8 cellular contexts compared by ENCODE assay signal in the genomic region with DNA sequence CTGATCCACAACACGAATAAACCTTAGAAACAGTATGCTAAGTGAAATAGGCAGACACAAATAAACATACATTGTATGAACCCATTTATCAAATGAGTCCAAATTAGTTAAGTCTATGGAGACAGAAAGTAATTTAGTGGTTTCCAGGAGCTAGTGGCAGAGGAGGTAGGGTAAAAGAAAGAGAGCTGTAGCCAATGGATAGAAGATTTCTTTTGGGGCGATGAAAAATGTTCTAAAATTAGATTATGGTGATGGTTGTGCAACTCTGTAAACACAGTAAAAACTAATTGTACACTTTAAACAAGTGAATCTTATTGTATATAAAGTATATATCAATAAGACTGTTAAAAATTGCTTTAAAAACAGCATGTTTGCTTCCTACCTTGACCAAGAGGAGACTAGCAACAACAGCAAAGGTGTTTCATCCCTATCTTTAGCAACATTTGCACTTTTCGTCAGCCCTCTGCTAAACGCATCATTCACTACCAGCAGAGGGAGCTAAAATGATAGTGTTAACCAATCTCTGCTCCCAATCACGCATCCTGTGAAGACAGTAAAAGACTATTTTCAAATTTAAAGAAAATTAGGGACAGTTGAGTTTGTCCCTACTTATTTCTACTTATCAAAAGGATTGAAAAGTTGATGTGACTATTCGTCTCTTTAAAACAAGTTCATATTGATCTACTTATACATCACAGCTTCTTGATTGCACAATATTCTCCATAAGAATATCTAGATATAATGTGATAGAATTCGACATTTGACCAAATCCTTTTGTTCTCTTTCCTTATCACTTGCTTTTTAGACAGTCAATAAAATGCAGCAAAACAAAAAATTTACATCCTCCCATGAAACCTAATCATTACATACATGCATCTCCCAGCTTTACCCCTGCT. TPM values are rescaled to one million over a fixed set of nuclear protein-coding genes. Genes with fewer than 3 reads are reported as not detected.
A peak's percentile ranks its signal among the peaks of the same experiment; 100 is the strongest.
DNase-seq lines count a peak whose midpoint lies in the region; ATAC-seq, FAIRE-seq and TF ChIP-seq lines count a peak whose summit lies in the region.

No MANE protein-coding gene starts in this region.

- no peaks in the 10 kb centered on the region for H3K36me3 Mint-ChIP-seq in effector memory CD8-positive, alpha-beta T cell (ENCODE audit: insufficient read depth)

- no peak overlapping the region for H2BK15ac ChIP-seq in mesendoderm (replicated peaks; ENCODE audit: low read depth)

- no peaks in the 10 kb centered on the region for H3K79me1 ChIP-seq in mesendoderm (ENCODE audit: low read length)

- no peak overlapping the region for H3K4me2 ChIP-seq in mesendoderm (ENCODE audit: low read length)

- no peaks in the 10 kb centered on the region for H3K79me2 ChIP-seq in mesendoderm (ENCODE audit: control insufficient read depth, insufficient read depth, low read length)

- no peaks in the 10 kb centered on the region for H3K27me3 ChIP-seq in mesendoderm (ENCODE audit: insufficient read depth, low read length, poor library complexity)

- no peak overlapping the region for H3K56ac ChIP-seq in mesendoderm (ENCODE audit: low read length)

- WGBS in mesendoderm (ENCODE audit: extremely low coverage, insufficient coverage, low lambda C conversion rate): no CpG with 5 or more reads among the region's 7 CpGs

- peaks cover 2 to 5% of the 10 kb centered on the region in 2 donors for H3K9me3 Mint-ChIP-seq in effector memory CD8-positive, alpha-beta T cell

- H3K4me3 Mint-ChIP-seq in effector memory CD8-positive, alpha-beta T cell: no peak overlapping the region

- H2BK5ac ChIP-seq in mesendoderm (ENCODE audit: low read length): no peak overlapping the region

- no peaks in the 10 kb centered on the region for H3K36me3 ChIP-seq in mesendoderm (ENCODE audit: control insufficient read depth, insufficient read depth, low read length)

- peak; percentile 59 for ATAC-seq in effector memory CD8-positive, alpha-beta T cell (replicated peaks)

- peak in 4 of 6 experiments; percentile 5 to 65 (median 36) for DNase-seq in stimulated activated naive CD4-positive, alpha-beta T cell (lab: John Stamatoyannopoulos, UW)
- no peak for DNase-seq in stimulated activated naive CD4-positive, alpha-beta T cell treated with Interleukin-2 at 50 U/mL for 16 hours (lab: John Stamatoyannopoulos, UW)
- no peak for DNase-seq in H54 (ENCODE audit: insufficient read length, low spot score)
- peak; percentile 61 to 74 for DNase-seq in Kasumi-1 (lab: John Stamatoyannopoulos, UW)
- peak; percentile 38 for DNase-seq in RPMI7951 (ENCODE audit: low read depth)
- peak; percentile 10 to 12 (median 10) for DNase-seq in effector memory CD8-positive, alpha-beta T cell
- DNase-seq in mesendoderm: peak; percentile 71
- DNase-seq in effector CD8-positive, alpha-beta T cell (lab: John Stamatoyannopoulos, UW): no peak

- no peak overlapping the region for H4K8ac ChIP-seq in mesendoderm (ENCODE audit: low read depth, low read length)

- no peak overlapping the region for H3K4me3 ChIP-seq in mesendoderm (ENCODE audit: low read length)

- no peak overlapping the region for H3K18ac ChIP-seq in mesendoderm (ENCODE audit: low read length)

- peaks cover 0 to 9% of the 10 kb centered on the region in 2 donors for H3K27me3 Mint-ChIP-seq in effector memory CD8-positive, alpha-beta T cell

- H3K27ac ChIP-seq in mesendoderm (ENCODE audit: low read depth, low read length): no peak overlapping the region

- H3K27ac Mint-ChIP-seq in effector memory CD8-positive, alpha-beta T cell: no peak overlapping the region

- no peak for TF ChIP-seq POLR2A in H54 (IDR thresholded peaks at IDR 0.05; ENCODE audit: low read depth, low read length)

- no peaks in the 10 kb centered on the region for H3K4me1 Mint-ChIP-seq in effector memory CD8-positive, alpha-beta T cell (ENCODE audit: low read depth in 2 of 2)

- no peak overlapping the region for H2BK120ac ChIP-seq in mesendoderm (ENCODE audit: low read depth, low read length)

- H3K9ac ChIP-seq in mesendoderm (ENCODE audit: low read length): no peak overlapping the region

- no peak overlapping the region for H3K23ac ChIP-seq in mesendoderm (ENCODE audit: low read length)

- H3K4me1 ChIP-seq in mesendoderm (ENCODE audit: control insufficient read depth, low read depth, low read length): no peaks in the 10 kb centered on the region

- H3K4ac ChIP-seq in mesendoderm (ENCODE audit: low read depth, low read length): no peak overlapping the region

- peak; percentile 80 for FAIRE-seq in H54 (lab: Jason Lieb, UNC)

- H2AK5ac ChIP-seq in mesendoderm (ENCODE audit: low read length): no peak overlapping the region

- H4K5ac ChIP-seq in mesendoderm (ENCODE audit: low read length): no peak overlapping the region

RNA-seq across cellular contexts. Expression of a gene that starts 24.0 kb away (rescaled TPM):
- total RNA-seq in RPMI7951 (2014; rRNA removed; shearing (Covaris generic)): not detected in 2 replicates
- 0.53 TPM for polyA plus RNA-seq in mesendoderm (2013, experiment 1 of 2)
- 0.64 TPM for polyA plus RNA-seq in mesendoderm (2013, experiment 2 of 2)

Comparison
In these comparisons a context has a peak if more than half of its experiments do, and no peak if none do; other contexts are left out.
1. DNase-seq: peak in stimulated activated naive CD4-positive, alpha-beta T cell (4 of 6), Kasumi-1 (2 of 2), RPMI7951 (single experiment), effector memory CD8-positive, alpha-beta T cell (3 of 3) and mesendoderm (single experiment); none in stimulated activated naive CD4-positive, alpha-beta T cell treated with Interleukin-2 at 50 U/mL for 16 hours (single experiment), H54 (single experiment) and effector CD8-positive, alpha-beta T cell (single experiment).